Comparison of ENCODE assay signal across 23 cellular contexts in genomic region chr10:118173326-118173725, GRCh38.
"Had no signal": no experiment of that assay in that cellular context is flagged by ENCODE, and none has a peak within 500 bp of the region (broad histone marks: within the 10 kb centered on the region; RNA-seq: fewer than 3 reads in every experiment).

No MANE protein-coding gene starts in this region.

- H3K4me1 ChIP-seq: body of pancreas had no signal

- H3K9me3 ChIP-seq: body of pancreas had no signal

- DNase-seq: activated CD4-positive, alpha-beta T cell treated with anti-CD3 and anti-CD28 coated beads for 48 hours; activated CD4-positive, alpha-beta T cell treated with anti-CD3 and anti-CD28 coated beads, Interleukin-2, amount 50 U/mL, for 4 hours; activated CD4-positive, CD25-positive, alpha-beta regulatory T cell treated with anti-CD3 and anti-CD28 coated beads, Interleukin-2, amount 50 U/mL, for 72 hours; activated CD8-positive, alpha-beta memory T cell treated with anti-CD3 and anti-CD28 coated beads, Interleukin-2, amount 50 U/mL, for 48 hours; activated CD8-positive, alpha-beta T cell treated with anti-CD3 and anti-CD28 coated beads, Interleukin-2, amount 10 ng/mL, durations not matched to agents 7 days and 5 days; activated naive CD4-positive, alpha-beta T cell treated with anti-CD3 and anti-CD28 coated beads, Interleukin-2, amount 50 U/mL, for 16 hours; activated naive CD8-positive, alpha-beta T cell treated with anti-CD3 and anti-CD28 coated beads, Interleukin-2, amount 10 ng/mL, durations not matched to agents 7 days and 5 days; activated T-cell treated with anti-CD3 and anti-CD28 coated beads, Interleukin-2, amount 50 U/mL, for 1 hour; aorta; body of pancreas; central memory CD4-positive, alpha-beta T cell; Kasumi-1; NCI-H1048; NCI-H2029; NCI-H2107; NCI-H2171 treated with DMSO at 0.1 percent for 48 hours; NCI-H226; NCI-H526 treated with DMSO at 0.1 percent for 48 hours; NCI-H82; SIG-M5; T-helper 17 cell; T-helper 9 cell had no signal

- ATAC-seq: activated CD8-positive, alpha-beta T cell treated with anti-CD3 and anti-CD28 coated beads, Interleukin-2, amount 10 ng/mL, durations not matched to agents 7 days and 5 days; body of pancreas; T-helper 17 cell; WTC11 had no signal

- H3K27ac ChIP-seq: body of pancreas had no signal

- H3K4me3 ChIP-seq: body of pancreas had no signal

- H3K27me3 ChIP-seq: body of pancreas had no signal
